ENCODE assay signal across 10 cellular contexts in the genomic region with DNA sequence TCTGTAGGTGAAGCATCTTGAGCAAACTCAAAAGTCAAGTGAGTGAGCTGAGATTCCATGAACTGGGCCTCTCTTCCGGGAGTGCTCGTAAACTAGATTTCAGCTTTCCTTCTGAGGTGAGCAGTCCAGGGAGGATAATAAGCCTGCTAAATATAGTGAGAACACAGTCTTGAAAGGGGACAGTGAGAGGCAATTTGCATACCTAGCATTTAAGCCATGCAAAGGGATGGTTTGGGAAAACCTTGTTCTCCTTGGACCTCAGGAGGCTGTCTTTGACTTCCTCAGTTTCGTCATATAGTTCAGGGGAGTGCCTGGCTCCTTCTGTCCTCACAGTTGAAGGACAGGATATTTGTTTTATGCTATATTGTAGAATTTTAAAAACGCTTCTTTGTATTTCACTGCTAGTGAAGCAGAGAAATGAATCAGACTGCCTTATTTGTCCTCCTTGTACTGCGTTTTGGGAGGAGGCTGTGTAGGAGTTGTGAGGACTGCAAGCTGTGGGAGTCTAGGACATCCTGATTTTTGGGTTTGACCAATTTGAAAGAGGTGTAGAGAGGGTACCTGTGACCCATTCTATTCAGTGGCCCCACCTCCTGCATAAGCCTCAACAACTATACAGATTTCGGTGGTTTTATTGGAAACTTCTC. TPM values are rescaled to one million over a fixed set of nuclear protein-coding genes. Genes with fewer than 3 reads are reported as not detected.
DNase-seq lines count a peak whose midpoint lies in the region; ATAC-seq and FAIRE-seq lines count a peak whose summit lies in the region.
"Had no signal": no experiment of that assay in that cellular context is flagged by ENCODE, and none has a peak within 500 bp of the region (broad histone marks: within the 10 kb centered on the region; RNA-seq: fewer than 3 reads in every experiment).

No MANE protein-coding gene starts in this region.

- H3K36me3 ChIP-seq in rectal smooth muscle tissue (ENCODE audit: control insufficient read depth, insufficient read depth, low read length): no peaks in the 10 kb centered on the region
- H3K36me3 ChIP-seq in SJCRH30: no peaks in the 10 kb centered on the region
- H3K36me3 ChIP-seq: left ventricle myocardium inferior had no signal

- H3K4me3 ChIP-seq in rectal smooth muscle tissue (ENCODE audit: low read length) (no peak overlapping the region), SJCRH30 (no peak overlapping the region)
- H3K4me3 ChIP-seq: K562, left ventricle myocardium inferior had no signal

- no peak overlapping the region for H3K27ac Mint-ChIP-seq in IgD-negative memory B cell

- H3K27me3 Mint-ChIP-seq in IgD-negative memory B cell: peaks cover 21% of the 10 kb centered on the region

- no peaks in the 10 kb centered on the region for H3K36me3 Mint-ChIP-seq in IgD-negative memory B cell

- no peaks in the 10 kb centered on the region for H3K9me3 ChIP-seq in SJCRH30 (replicated peaks)
- H3K9me3 ChIP-seq: left ventricle myocardium inferior had no signal

- H3K27ac ChIP-seq in caudate nucleus (ENCODE audit: low read depth, low read length) (peak overlapping the region; percentile 68), rectal smooth muscle tissue (ENCODE audit: low read depth, low read length) (peak overlapping the region; percentile 73), SJCRH30 (no peak overlapping the region)

- no peaks in the 10 kb centered on the region for H3K27me3 ChIP-seq in rectal smooth muscle tissue (ENCODE audit: control insufficient read depth, insufficient read depth, low read length)
- no peaks in the 10 kb centered on the region for H3K27me3 ChIP-seq in SJCRH30

- no peaks in the 10 kb centered on the region for H3K9me3 Mint-ChIP-seq in IgD-negative memory B cell

- peak; percentile 9 for FAIRE-seq in GM18507 (lab: Jason Lieb, UNC)
- FAIRE-seq: K562 had no signal

- H3K4me3 Mint-ChIP-seq in IgD-negative memory B cell: peak overlapping the region in 3 of 4 donors; percentile 8 to 41 (median 25)

- H3K4me1 Mint-ChIP-seq in IgD-negative memory B cell: peaks cover 40 to 64% (median 54%) of the 10 kb centered on the region in 3 donors

- intact Hi-C loops in left colon (cut with DNase I, micrococcal nuclease): no loop called here

- peaks cover 43% of the 10 kb centered on the region for H3K4me1 ChIP-seq in rectal smooth muscle tissue (ENCODE audit: control insufficient read depth, insufficient read depth, low read length)
- H3K4me1 ChIP-seq in SJCRH30: 0 out of 2 replicates have a peak, but pooled peaks cover 2% of the 10 kb centered on the region

- ATAC-seq in HG02973 (IDR thresholded peaks at IDR 0.05; ENCODE audit: unreplicated experiment) (no peak), left colon (no peak), HG03025 (IDR thresholded peaks at IDR 0.05; ENCODE audit: low FRiP score, unreplicated experiment) (no peak)

- H3K9ac ChIP-seq in rectal smooth muscle tissue (ENCODE audit: low read length): no peak overlapping the region

- DNase-seq in GM18507 (ENCODE audit: extremely low spot score, insufficient read length, low read depth): no peak
- DNase-seq in caudate nucleus (lab: John Stamatoyannopoulos, UW): peak in 1 of 61 donors; percentile 26
- no peak for DNase-seq in left colon
- DNase-seq in SJCRH30: no peak

RNA-seq across cellular contexts. Expression of gene SORL1, which starts 11.7 kb away (rescaled TPM):
- polyA plus RNA-seq in IgD-negative memory B cell: 25.8 TPM
- total RNA-seq in left colon: 100 to 1,000 TPM; 130 to 132 TPM
- 0.10 TPM in 1 of 2 replicates, not detected in the other for total RNA-seq in SJCRH30 (2014; rRNA removed; shearing (Covaris generic))

Comparison
In these comparisons a context has a peak if more than half of its experiments do, and no peak if none do; other contexts are left out.
1. RNA of gene SORL1, which starts 11.7 kb away (total RNA-seq): 130 to 132 TPM in left colon; 0.10 TPM in SJCRH30; every median in the first group is over 100 times any median in the second.